Comparison of ENCODE assay signal across 28 cellular contexts in the genomic region with DNA sequence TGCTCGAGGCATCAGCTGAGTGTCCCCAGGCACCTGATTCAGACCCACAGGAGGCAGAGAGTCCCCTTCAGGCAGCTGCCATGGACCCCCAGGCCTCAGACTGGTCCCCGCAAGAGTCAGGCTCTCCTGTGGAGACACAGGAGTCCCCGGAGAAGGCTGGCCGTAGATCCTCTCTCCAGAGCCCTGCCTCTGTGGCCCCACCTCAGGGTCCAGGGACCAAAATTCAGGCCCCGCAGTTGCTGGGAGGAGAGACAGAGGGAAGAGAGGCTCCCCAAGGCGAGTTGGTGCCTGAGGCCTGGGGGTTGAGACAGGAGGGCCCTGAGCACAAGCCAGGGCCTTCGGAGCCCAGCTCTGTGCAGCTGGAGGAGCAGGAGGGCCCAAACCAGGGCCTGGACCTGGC.
"Had no signal": no experiment of that assay in that cellular context is flagged by ENCODE, and none has a peak within 500 bp of the region (broad histone marks: within the 10 kb centered on the region; RNA-seq: fewer than 3 reads in every experiment).

No MANE protein-coding gene starts in this region.

- H3K36me3 ChIP-seq: ascending aorta, cardiac muscle cell, colonic mucosa, esophagus squamous epithelium, left ventricle myocardium inferior, pancreas, prostate gland, sigmoid colon, thyroid gland, upper lobe of left lung, vagina had no signal

- H3K9me3 ChIP-seq: ascending aorta, colonic mucosa, esophagus squamous epithelium, heart right ventricle, left ventricle myocardium inferior, mucosa of descending colon, pancreas, prostate gland, sigmoid colon, stomach, thyroid gland, upper lobe of left lung, vagina had no signal

- H3K27ac ChIP-seq: ascending aorta, cardiac muscle cell, colonic mucosa, epithelial cell of prostate, heart right ventricle, left ventricle myocardium inferior, pancreas, prostate gland, sigmoid colon, stomach, thyroid gland, upper lobe of left lung, vagina had no signal

- DNase-seq: activated CD8-positive, alpha-beta memory T cell treated with anti-CD3 and anti-CD28 coated beads, Interleukin-2, amount 50 U/mL, for 48 hours; activated gamma-delta T cell; activated naive CD8-positive, alpha-beta T cell treated with anti-CD3 and anti-CD28 coated beads, Interleukin-2, amount 10 ng/mL, durations not matched to agents 7 days and 5 days; activated T-cell treated with anti-CD3 and anti-CD28 coated beads, Interleukin-2, amount 50 U/mL, for 24 hours; cerebellar nuclear complex; effector CD8-positive, alpha-beta T cell; esophagus squamous epithelium; foreskin melanocyte; heart right ventricle; left ventricle myocardium inferior; nucleus accumbens; retina; sigmoid colon; small intestine; stimulated activated CD4-positive, alpha-beta T cell treated with anti-CD3 and anti-CD28 coated beads, Interleukin-4, amount 100 ng/mL, for 24 hours; thyroid gland had no signal

- ATAC-seq: activated CD4-positive, CD25-positive, alpha-beta regulatory T cell treated with anti-CD3 and anti-CD28 coated beads, Interleukin-2, amount 50 U/mL, for 24 hours; mucosa of descending colon; pancreas; stimulated activated effector memory CD8-positive, alpha-beta T cell treated with anti-CD3 and anti-CD28 coated beads, Interleukin-12 subunit alpha, Interleukin-12 subunit beta, amount 100 ng/mL, for 72 hours had no signal

- H3K4me3 ChIP-seq: ascending aorta, cardiac muscle cell, colonic mucosa, esophagus squamous epithelium, heart right ventricle, left ventricle myocardium inferior, mucosa of descending colon, pancreas, prostate gland, sigmoid colon, stomach, thyroid gland, upper lobe of left lung, vagina had no signal

- H3K27me3 ChIP-seq: ascending aorta, cardiac muscle cell, colonic mucosa, esophagus squamous epithelium, pancreas, sigmoid colon, stomach, thyroid gland, upper lobe of left lung, vagina had no signal
